8 cellular contexts compared by ENCODE assay signal in genomic region chr6:80457044-80457933, GRCh38.
DNase-seq lines count a peak whose midpoint lies in the region; ATAC-seq and TF ChIP-seq lines count a peak whose summit lies in the region.

No MANE protein-coding gene starts in this region.

- no peaks in the 10 kb centered on the region for H3K27me3 ChIP-seq in H7 (ENCODE audit: control insufficient read depth, insufficient read depth, low read length)

- peak overlapping the region; percentile 16 for H3K27ac ChIP-seq in epithelial cell of prostate

- H3K36me3 ChIP-seq in H7 (replicated peaks; ENCODE audit: control insufficient read depth, insufficient read depth, low read length): no peaks in the 10 kb centered on the region

- DNase-seq in AG09319 (ENCODE audit: extremely low read depth, low read depth) (peak; percentile 85), NCI-H446 treated with DMSO at 0.1 percent for 48 hours (lab: John Stamatoyannopoulos, UW) (peak; percentile 91), epithelial cell of prostate (ENCODE audit: low read depth, low spot score) (peak; percentile 80), midbrain (lab: John Stamatoyannopoulos, UW) (peak; percentile 52), H7 (no peak), CD1c-positive myeloid dendritic cell (ENCODE audit: extremely low spot score) (no peak)

- H3K4me3 ChIP-seq in H7 (ENCODE audit: insufficient read depth, low read depth, low read length): no peak overlapping the region

- ATAC-seq in HG02798 (IDR thresholded peaks at IDR 0.05; ENCODE audit: poor library complexity, unreplicated experiment): no peak
- no peak for ATAC-seq in HG02973 (IDR thresholded peaks at IDR 0.05; ENCODE audit: unreplicated experiment)

- TF ChIP-seq CTCF in AG09319 (IDR thresholded peaks at IDR 0.05; ENCODE audit: low read depth, low read length): no peak

Comparison
In these comparisons a context has a peak if more than half of its experiments do, and no peak if none do; other contexts are left out.
1. DNase-seq: peak in AG09319 (single experiment), NCI-H446 treated with DMSO at 0.1 percent for 48 hours (single experiment), epithelial cell of prostate (single experiment) and midbrain (single experiment); none in H7 (single experiment) and CD1c-positive myeloid dendritic cell (single experiment).